8 cellular contexts compared by ENCODE assay signal in the genomic region with DNA sequence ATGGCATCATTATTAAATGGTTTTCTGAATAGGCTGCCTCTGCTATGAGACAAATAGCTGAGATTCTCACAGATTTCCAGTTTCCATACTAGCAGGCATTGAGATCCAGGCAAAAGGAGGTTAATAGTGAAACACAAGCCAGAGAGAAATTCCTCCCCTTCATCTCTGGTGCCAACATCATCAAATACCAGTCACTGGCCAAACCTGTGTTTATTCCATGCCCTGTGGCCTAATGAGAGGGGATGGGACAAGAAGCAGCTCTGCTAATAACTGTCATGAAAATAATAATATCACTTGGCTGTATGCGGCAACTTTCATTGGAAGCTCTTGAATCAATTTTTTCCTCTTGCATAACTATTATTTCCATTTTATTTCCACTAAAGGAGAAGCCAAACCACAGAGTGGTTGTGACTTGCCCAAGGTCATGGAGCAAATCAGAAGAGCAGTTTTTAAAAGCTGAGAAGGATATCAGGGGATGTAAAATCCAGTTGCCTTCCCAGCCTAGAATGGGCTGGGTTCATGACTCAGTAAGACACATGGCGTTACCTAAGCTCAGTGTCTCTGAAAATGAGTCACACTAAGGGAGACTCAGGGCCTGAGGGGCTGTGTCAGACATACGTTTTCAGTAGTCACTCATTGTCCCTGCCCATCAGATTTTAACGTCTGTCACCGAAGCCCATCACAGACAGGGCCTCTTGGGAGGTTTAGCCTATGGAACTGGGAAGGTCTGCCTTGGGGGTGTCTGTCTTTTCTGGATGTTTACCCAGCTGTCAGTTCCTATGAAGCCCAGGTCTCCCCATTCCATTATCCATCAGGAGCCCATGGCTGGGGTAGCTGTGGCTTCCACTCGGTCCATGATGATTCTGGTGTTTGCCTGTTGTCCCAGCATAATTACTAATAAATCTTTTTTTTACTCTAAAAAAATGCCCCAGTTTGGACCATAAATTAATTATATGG.
A peak's percentile ranks its signal among the peaks of the same experiment; 100 is the strongest.
DNase-seq lines count a peak whose midpoint lies in the region; ATAC-seq and TF ChIP-seq lines count a peak whose summit lies in the region.

No MANE protein-coding gene starts in this region.

- TF ChIP-seq CTCF in GM12865 (IDR thresholded peaks at IDR 0.05; ENCODE audit: insufficient read depth, low read depth, low read length, missing control alignments) (no peak), HFF-Myc (IDR thresholded peaks at IDR 0.05; ENCODE audit: low read depth, low read length, missing control alignments) (no peak), progenitor cell of endocrine pancreas (IDR thresholded peaks at IDR 0.05; ENCODE audit: unreplicated experiment) (no peak)

- DNase-seq in GM12865 (ENCODE audit: low read depth) (peak; percentile 58), HFF-Myc (ENCODE audit: extremely low read depth, low read depth) (peak; percentile 83), RPMI7951 (ENCODE audit: low read depth) (peak; percentile 92), kidney tubule cell (ENCODE audit: low spot score) (peak; percentile 91), GDM1 (lab: John Stamatoyannopoulos, UW) (no peak), progenitor cell of endocrine pancreas (ENCODE audit: low spot score, unreplicated experiment) (no peak)
- no peak for DNase-seq in stimulated activated CD8-positive, alpha-beta memory T cell treated with anti-CD3 and anti-CD28 coated beads, Interleukin-4, amount 100 ng/mL, for 48 hours

- H3K36me3 Mint-ChIP-seq in progenitor cell of endocrine pancreas (ENCODE audit: insufficient read depth): no peaks in the 10 kb centered on the region

- H3K4me1 Mint-ChIP-seq in progenitor cell of endocrine pancreas (ENCODE audit: low read depth): peaks cover 32% of the 10 kb centered on the region

- H3K27ac Mint-ChIP-seq in progenitor cell of endocrine pancreas: no peak overlapping the region

- H3K4me3 Mint-ChIP-seq in progenitor cell of endocrine pancreas (ENCODE audit: low read depth): no peak overlapping the region

- H3K9me3 Mint-ChIP-seq in progenitor cell of endocrine pancreas (ENCODE audit: low read depth): peaks cover 2% of the 10 kb centered on the region

- peak overlapping the region; percentile 21 for H3K4me3 ChIP-seq in GM12865 (ENCODE audit: low read depth, low read length)
- no peak overlapping the region for H3K4me3 ChIP-seq in HFF-Myc (replicated peaks; ENCODE audit: low read depth, low read length)

- no peaks in the 10 kb centered on the region for H3K27me3 Mint-ChIP-seq in progenitor cell of endocrine pancreas

- ATAC-seq in GM18873 (IDR thresholded peaks at IDR 0.05; ENCODE audit: low FRiP score, unreplicated experiment): no peak

Comparison
In these comparisons a context has a peak if more than half of its experiments do, and no peak if none do; other contexts are left out.
1. DNase-seq: peak in GM12865 (single experiment), HFF-Myc (single experiment), RPMI7951 (single experiment) and kidney tubule cell (single experiment); none in GDM1 (single experiment), progenitor cell of endocrine pancreas (single experiment) and stimulated activated CD8-positive, alpha-beta memory T cell treated with anti-CD3 and anti-CD28 coated beads, Interleukin-4, amount 100 ng/mL, for 48 hours (single experiment).